In the genomic region with DNA sequence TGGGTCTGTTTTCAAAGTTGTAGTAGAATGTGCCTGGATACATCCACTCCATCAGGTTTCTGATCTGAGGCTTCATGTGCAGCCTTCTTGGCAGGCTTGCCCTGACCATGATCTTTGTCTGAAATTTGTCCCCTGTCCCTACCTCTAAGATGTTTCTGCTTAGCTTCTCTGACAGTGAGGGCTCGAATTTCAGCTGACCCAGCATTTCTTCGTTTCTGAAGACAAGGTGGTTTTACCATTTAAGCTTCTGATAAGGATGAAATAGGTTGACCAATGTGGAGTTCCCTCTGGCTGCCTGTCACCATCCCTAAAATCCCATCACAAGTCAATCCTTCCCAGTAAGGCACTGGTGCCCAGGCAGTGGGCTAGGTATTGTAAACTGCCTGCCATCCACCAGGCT, we compare ENCODE assay signal across 19 cellular contexts. TPM values are rescaled to one million over a fixed set of nuclear protein-coding genes. Genes with fewer than 3 reads are reported as not detected.
"Had no signal": no experiment of that assay in that cellular context is flagged by ENCODE, and none has a peak within 500 bp of the region (broad histone marks: within the 10 kb centered on the region; RNA-seq: fewer than 3 reads in every experiment).

No MANE protein-coding gene starts in this region.

- H3K36me3 ChIP-seq: right atrium auricular region, tibial artery, upper lobe of right lung had no signal

- H3K9me3 Mint-ChIP-seq: dendritic cell treated with granulocyte-macrophage colony-stimulating factor and Interleukin-4, amounts not matched to agents 40 ng/mL and 50 ng/mL, for 4 days; nephron progenitor cell had no signal

- H3K9me3 ChIP-seq: right atrium auricular region, tibial artery, upper lobe of right lung had no signal

- H3K4me3 ChIP-seq: hepatocyte, lung, right atrium auricular region, tibial artery, upper lobe of right lung had no signal

- H3K4me1 ChIP-seq: foreskin keratinocyte, right atrium auricular region, tibial artery, upper lobe of right lung had no signal

- H2AFZ ChIP-seq: hepatocyte had no signal

- H3K4me2 ChIP-seq: hepatocyte had no signal

- H3K4me3 Mint-ChIP-seq: dendritic cell treated with granulocyte-macrophage colony-stimulating factor and Interleukin-4, amounts not matched to agents 40 ng/mL and 50 ng/mL, for 4 days; nephron progenitor cell had no signal

- ATAC-seq: foreskin keratinocyte; left colon; left ventricle myocardium superior; stimulated activated naive CD8-positive, alpha-beta T cell treated with anti-CD3 and anti-CD28 coated beads, Interleukin-15, Interleukin-2, amounts not matched to agents 100 U/mL and 50 U/mL, for 24 hours had no signal

- H3K27me3 ChIP-seq: foreskin keratinocyte, right atrium auricular region, upper lobe of right lung had no signal

- H3K27ac Mint-ChIP-seq: dendritic cell treated with granulocyte-macrophage colony-stimulating factor and Interleukin-4, amounts not matched to agents 40 ng/mL and 50 ng/mL, for 4 days; nephron progenitor cell had no signal

- FAIRE-seq: colon, small intestine had no signal

- DNase-seq: cerebellar nuclear complex; foreskin keratinocyte; head of caudate nucleus; left colon; left ventricle myocardium superior; mesenchymal stem cell; midbrain; nephron progenitor cell; posterior cingulate gyrus; small intestine; stimulated activated CD4-positive, alpha-beta T cell treated with anti-CD3 and anti-CD28 coated beads, Interleukin-2, amount 100 ng/mL, for 48 hours; stimulated activated naive CD8-positive, alpha-beta T cell treated with anti-CD3 and anti-CD28 coated beads, Interleukin-15, Interleukin-2, amounts not matched to agents 100 U/mL and 50 U/mL, for 24 hours; tibial artery; upper lobe of right lung had no signal

- H3K27ac ChIP-seq: foreskin keratinocyte, hepatocyte, right atrium auricular region, tibial artery, upper lobe of right lung had no signal

- H3K79me2 ChIP-seq: hepatocyte had no signal

RNA-seq across cellular contexts. Expression of a gene that starts 57.0 kb away (rescaled TPM):
- total RNA-seq: foreskin keratinocyte had no signal
- polyA plus RNA-seq: foreskin keratinocyte had no signal
